Comparison of ENCODE assay signal across 17 cellular contexts in genomic region chr3:18370672-18371071, GRCh38. TPM values are rescaled to one million over a fixed set of nuclear protein-coding genes. Genes with fewer than 3 reads are reported as not detected.
DNase-seq lines count a peak whose midpoint lies in the region; ATAC-seq, FAIRE-seq and TF ChIP-seq lines count a peak whose summit lies in the region.
"Had no signal": no experiment of that assay in that cellular context is flagged by ENCODE, and none has a peak within 500 bp of the region (broad histone marks: within the 10 kb centered on the region; RNA-seq: fewer than 3 reads in every experiment).

No MANE protein-coding gene starts in this region.

- H3K27ac Mint-ChIP-seq in activated CD4-positive, alpha-beta T cell treated with anti-CD3 and anti-CD28 coated beads for 36 hours: peak overlapping the region; percentile 63
- peak overlapping the region; percentile 19 for H3K27ac Mint-ChIP-seq in activated CD4-positive, alpha-beta memory T cell treated with anti-CD3 and anti-CD28 coated beads, Interleukin-2, amount 10 ng/mL, durations not matched to agents 7 days and 5 days
- H3K27ac Mint-ChIP-seq in progenitor cell of endocrine pancreas: peak overlapping the region; percentile 76

- POLR2A ChIA-PET in activated CD4-positive, alpha-beta T cell treated with anti-CD3 and anti-CD28 coated beads for 36 hours (lab: Charles Lee): no interaction called here
- POLR2A ChIA-PET in activated CD4-positive, alpha-beta memory T cell treated with anti-CD3 and anti-CD28 coated beads, Interleukin-2, amount 10 ng/mL, durations not matched to agents 7 days and 5 days (lab: Charles Lee): interaction anchor here (1.1 kb wide), 1 partner anchor 19 kb away, joined by 3 read pairs; no protein-coding TSS in a partner anchor

- intact Hi-C loops in activated CD4-positive, alpha-beta T cell treated with anti-CD3 and anti-CD28 coated beads for 36 hours (cut with DNase I, micrococcal nuclease): no loop called here
- intact Hi-C loops in posterior vena cava (cut with DNase I): no loop called here

- H3K4me1 Mint-ChIP-seq in activated CD4-positive, alpha-beta T cell treated with anti-CD3 and anti-CD28 coated beads for 36 hours: peaks cover 86% of the 10 kb centered on the region
- H3K4me1 Mint-ChIP-seq in activated CD4-positive, alpha-beta memory T cell treated with anti-CD3 and anti-CD28 coated beads, Interleukin-2, amount 10 ng/mL, durations not matched to agents 7 days and 5 days: peaks cover 62% of the 10 kb centered on the region
- H3K4me1 Mint-ChIP-seq in progenitor cell of endocrine pancreas (ENCODE audit: low read depth): peaks cover 27% of the 10 kb centered on the region

- no peak for ATAC-seq in activated CD4-positive, alpha-beta T cell treated with anti-CD3 and anti-CD28 coated beads for 36 hours
- no peak for ATAC-seq in HG02623 (IDR thresholded peaks at IDR 0.05; ENCODE audit: unreplicated experiment)
- ATAC-seq: effector memory CD8-positive, alpha-beta T cell; left lobe of liver had no signal

- peaks cover 27% of the 10 kb centered on the region for H3K36me3 ChIP-seq in KOPT-K1 (ENCODE audit: insufficient read depth, low read length)

- CTCF ChIA-PET in activated CD4-positive, alpha-beta T cell treated with anti-CD3 and anti-CD28 coated beads for 36 hours (lab: Charles Lee): no interaction called here
- CTCF ChIA-PET in activated CD4-positive, alpha-beta memory T cell treated with anti-CD3 and anti-CD28 coated beads, Interleukin-2, amount 10 ng/mL, durations not matched to agents 7 days and 5 days (lab: Charles Lee): no interaction called here

- no peaks in the 10 kb centered on the region for H3K9me3 ChIP-seq in KOPT-K1 (ENCODE audit: insufficient read depth, low read length, poor library complexity, severe bottlenecking)

- peaks cover 91% of the 10 kb centered on the region for H3K36me3 Mint-ChIP-seq in activated CD4-positive, alpha-beta T cell treated with anti-CD3 and anti-CD28 coated beads for 36 hours (ENCODE audit: low read depth)
- H3K36me3 Mint-ChIP-seq in activated CD4-positive, alpha-beta memory T cell treated with anti-CD3 and anti-CD28 coated beads, Interleukin-2, amount 10 ng/mL, durations not matched to agents 7 days and 5 days (ENCODE audit: low read depth): peaks cover 80% of the 10 kb centered on the region
- peaks cover 19% of the 10 kb centered on the region for H3K36me3 Mint-ChIP-seq in progenitor cell of endocrine pancreas (ENCODE audit: insufficient read depth)

- no peaks in the 10 kb centered on the region for H3K9me3 Mint-ChIP-seq in activated CD4-positive, alpha-beta T cell treated with anti-CD3 and anti-CD28 coated beads for 36 hours (ENCODE audit: low read depth)
- H3K9me3 Mint-ChIP-seq in activated CD4-positive, alpha-beta memory T cell treated with anti-CD3 and anti-CD28 coated beads, Interleukin-2, amount 10 ng/mL, durations not matched to agents 7 days and 5 days: no peaks in the 10 kb centered on the region
- H3K9me3 Mint-ChIP-seq in progenitor cell of endocrine pancreas (ENCODE audit: low read depth): no peaks in the 10 kb centered on the region
- H3K9me3 Mint-ChIP-seq: effector memory CD8-positive, alpha-beta T cell had no signal

- FAIRE-seq in GM12891 (lab: Jason Lieb, UNC): no peak
- FAIRE-seq: GM12892, H1 had no signal

- peak overlapping the region; percentile 90 for H3K27ac ChIP-seq in KOPT-K1 (ENCODE audit: low read depth, low read length, poor library complexity, severe bottlenecking)
- H3K27ac ChIP-seq: cardiac muscle cell, parathyroid adenoma had no signal

- H3K4me3 Mint-ChIP-seq in activated CD4-positive, alpha-beta T cell treated with anti-CD3 and anti-CD28 coated beads for 36 hours: peak overlapping the region; percentile 17
- H3K4me3 Mint-ChIP-seq in activated CD4-positive, alpha-beta memory T cell treated with anti-CD3 and anti-CD28 coated beads, Interleukin-2, amount 10 ng/mL, durations not matched to agents 7 days and 5 days: no peak overlapping the region
- H3K4me3 Mint-ChIP-seq in progenitor cell of endocrine pancreas (ENCODE audit: low read depth): no peak overlapping the region
- H3K4me3 Mint-ChIP-seq: effector memory CD8-positive, alpha-beta T cell had no signal

- no peak for DNase-seq in activated CD4-positive, alpha-beta T cell treated with anti-CD3 and anti-CD28 coated beads for 36 hours
- no peak for DNase-seq in activated CD4-positive, alpha-beta T cell treated with anti-CD3 and anti-CD28 coated beads for 48 hours
- no peak for DNase-seq in activated CD4-positive, alpha-beta memory T cell treated with anti-CD3 and anti-CD28 coated beads, Interleukin-2, amount 10 ng/mL, durations not matched to agents 7 days and 5 days
- DNase-seq in progenitor cell of endocrine pancreas (ENCODE audit: low spot score, unreplicated experiment): no peak
- DNase-seq in GM12891 (ENCODE audit: insufficient read length, low spot score): no peak
- DNase-seq in posterior vena cava (ENCODE audit: low spot score): no peak
- DNase-seq: activated naive CD4-positive, alpha-beta T cell treated with Interleukin-2 at 50 U/mL for 16 hours; effector memory CD8-positive, alpha-beta T cell; SIG-M5; stimulated activated naive CD4-positive, alpha-beta T cell had no signal

- no peak for TF ChIP-seq POLR2A in GM12891 (IDR thresholded peaks at IDR 0.05; ENCODE audit: low read depth, low read length)

- no peak for TF ChIP-seq CTCF in progenitor cell of endocrine pancreas (IDR thresholded peaks at IDR 0.05; ENCODE audit: unreplicated experiment)

- H3K27me3 Mint-ChIP-seq in activated CD4-positive, alpha-beta T cell treated with anti-CD3 and anti-CD28 coated beads for 36 hours: no peaks in the 10 kb centered on the region
- H3K27me3 Mint-ChIP-seq in activated CD4-positive, alpha-beta memory T cell treated with anti-CD3 and anti-CD28 coated beads, Interleukin-2, amount 10 ng/mL, durations not matched to agents 7 days and 5 days: no peaks in the 10 kb centered on the region
- no peaks in the 10 kb centered on the region for H3K27me3 Mint-ChIP-seq in progenitor cell of endocrine pancreas
- H3K27me3 Mint-ChIP-seq: effector memory CD8-positive, alpha-beta T cell had no signal

TF ChIP-seq in GM12891, 5 proteins besides CTCF, POLR2A, EP300 and RAD21:
- TF ChIP-seq TAF1 (IDR thresholded peaks at IDR 0.05; ENCODE audit: low read depth, low read length): no peak
- no peak for TF ChIP-seq POLR2AphosphoS5 (IDR thresholded peaks at IDR 0.05; ENCODE audit: low read depth, low read length)
- no peak for TF ChIP-seq SPI1 (IDR thresholded peaks at IDR 0.05; ENCODE audit: low read depth, low read length)
- TF ChIP-seq PAX5 (IDR thresholded peaks at IDR 0.05; ENCODE audit: insufficient read depth, low read length, severe bottlenecking): no peak
- TF ChIP-seq POU2F2 (IDR thresholded peaks at IDR 0.05; ENCODE audit: low read depth, low read length): no peak

RNA-seq across cellular contexts. Expression of gene SATB1, which starts 54.5 kb away (rescaled TPM):
- total RNA-seq in activated CD4-positive, alpha-beta T cell treated with anti-CD3 and anti-CD28 coated beads for 36 hours: 100 to 1,000 TPM; 471 to 590 TPM
- total RNA-seq in activated CD4-positive, alpha-beta memory T cell treated with anti-CD3 and anti-CD28 coated beads, Interleukin-2, amount 10 ng/mL, durations not matched to agents 7 days and 5 days: 100 to 1,000 TPM; 263 to 267 TPM
- 58.3 and 65.6 TPM in 2 replicates for total RNA-seq in progenitor cell of endocrine pancreas
- 0.32 TPM for polyA plus RNA-seq in GM12891 (2012; ENCODE audit: low read depth, missing spikeins)
- total RNA-seq in posterior vena cava: 10 to 100 TPM; 10.8 to 10.9 TPM

Comparison
In these comparisons a context has a peak if more than half of its experiments do, and no peak if none do; other contexts are left out.
1. H3K27ac Mint-ChIP-seq: peak in every context shown above with its lines; median percentile 76 in progenitor cell of endocrine pancreas; 63 in activated CD4-positive, alpha-beta T cell treated with anti-CD3 and anti-CD28 coated beads for 36 hours; 19 in activated CD4-positive, alpha-beta memory T cell treated with anti-CD3 and anti-CD28 coated beads, Interleukin-2, amount 10 ng/mL, durations not matched to agents 7 days and 5 days.